Comparison of ENCODE assay signal across 9 cellular contexts in genomic region chr6:114304304-114304887, GRCh38. TPM values are rescaled to one million over a fixed set of nuclear protein-coding genes. Genes with fewer than 3 reads are reported as not detected.
DNase-seq lines count a peak whose midpoint lies in the region; ATAC-seq, FAIRE-seq and TF ChIP-seq lines count a peak whose summit lies in the region.
"Had no signal": no experiment of that assay in that cellular context is flagged by ENCODE, and none has a peak within 500 bp of the region (broad histone marks: within the 10 kb centered on the region; RNA-seq: fewer than 3 reads in every experiment).

No MANE protein-coding gene starts in this region.

- H3K4me2 ChIP-seq in neural progenitor cell = no peak overlapping the region
- H3K4me2 ChIP-seq: BLaER1 had no signal

- no peak overlapping the region for H3K4me3 ChIP-seq in bronchial epithelial cell (ENCODE audit: low read depth, low read length)
- no peak overlapping the region for H3K4me3 ChIP-seq in neural progenitor cell
- H3K4me3 ChIP-seq: BLaER1 had no signal

- H3K36me3 ChIP-seq in bronchial epithelial cell (ENCODE audit: control insufficient read depth, insufficient read depth, low read length) = no peaks in the 10 kb centered on the region
- no peaks in the 10 kb centered on the region for H3K36me3 ChIP-seq in neural progenitor cell
- H3K36me3 ChIP-seq: BLaER1 had no signal

- no peaks in the 10 kb centered on the region for H3F3A ChIP-seq in neural progenitor cell (ENCODE audit: low read depth)

- FAIRE-seq in bronchial epithelial cell (lab: Jason Lieb, UNC) = no peak

- no peak overlapping the region for H3K4me3 Mint-ChIP-seq in neural progenitor cell
- no peak overlapping the region for H3K4me3 Mint-ChIP-seq in activated T-helper 1 cell treated with anti-CD3 and anti-CD28 coated beads, Interleukin-12 subunit alpha, Interleukin-12 subunit beta, Interleukin-2, Interleukin-4 antibody, amounts not matched to agents 30 ng/mL and 10 ng/mL and 1 ng/mL, durations not matched to agents 14 hours and 24 hours and 36 hours

- H4K20me1 ChIP-seq in neural progenitor cell (ENCODE audit: low read depth) = no peaks in the 10 kb centered on the region
- H4K20me1 ChIP-seq: BLaER1 had no signal

- H2AFZ ChIP-seq in neural progenitor cell (replicated peaks) = no peak overlapping the region

- H3K9me3 Mint-ChIP-seq in neural progenitor cell = peaks cover 2% of the 10 kb centered on the region
- no peaks in the 10 kb centered on the region for H3K9me3 Mint-ChIP-seq in activated T-helper 1 cell treated with anti-CD3 and anti-CD28 coated beads, Interleukin-12 subunit alpha, Interleukin-12 subunit beta, Interleukin-2, Interleukin-4 antibody, amounts not matched to agents 30 ng/mL and 10 ng/mL and 1 ng/mL, durations not matched to agents 14 hours and 24 hours and 36 hours

- DNase-seq in DMS153 treated with DMSO at 0.1 percent for 48 hours (lab: John Stamatoyannopoulos, UW; ENCODE audit: unreplicated experiment) = peak; percentile 29
- no peak for DNase-seq in DMS153 (lab: John Stamatoyannopoulos, UW)
- peak; percentile 0 for DNase-seq in NCI-H1048 (lab: John Stamatoyannopoulos, UW)
- DNase-seq in bronchial epithelial cell (ENCODE audit: low read depth) = peak; percentile 25
- DNase-seq in neural progenitor cell (ENCODE audit: low spot score) = no peak
- DNase-seq in activated T-helper 1 cell treated with anti-CD3 and anti-CD28 coated beads, Interleukin-12 subunit alpha, Interleukin-12 subunit beta, Interleukin-2, Interleukin-4 antibody, amounts not matched to agents 30 ng/mL and 10 ng/mL and 1 ng/mL, durations not matched to agents 14 hours and 24 hours and 36 hours (ENCODE audit: low spot score) = no peak
- DNase-seq in NCI-H187 (lab: John Stamatoyannopoulos, UW) = no peak

- no peak overlapping the region for H3K27ac ChIP-seq in neural progenitor cell
- H3K27ac ChIP-seq: BLaER1 had no signal

- H3K4me1 ChIP-seq in neural progenitor cell = no peaks in the 10 kb centered on the region
- H3K4me1 ChIP-seq: BLaER1 had no signal

- H3K9ac ChIP-seq in neural progenitor cell = no peak overlapping the region
- H3K9ac ChIP-seq: BLaER1 had no signal

- H3K27me3 Mint-ChIP-seq in neural progenitor cell (ENCODE audit: insufficient read depth, low read depth) = no peaks in the 10 kb centered on the region
- H3K27me3 Mint-ChIP-seq in activated T-helper 1 cell treated with anti-CD3 and anti-CD28 coated beads, Interleukin-12 subunit alpha, Interleukin-12 subunit beta, Interleukin-2, Interleukin-4 antibody, amounts not matched to agents 30 ng/mL and 10 ng/mL and 1 ng/mL, durations not matched to agents 14 hours and 24 hours and 36 hours (ENCODE audit: insufficient read depth) = no peaks in the 10 kb centered on the region

- TF ChIP-seq CTCF in bronchial epithelial cell (IDR thresholded peaks at IDR 0.05; ENCODE audit: insufficient read depth, low read length, severe bottlenecking) (peak; percentile 36), neural progenitor cell (IDR thresholded peaks at IDR 0.05) (peak; percentile 67)

- H3K27me3 ChIP-seq in bronchial epithelial cell (ENCODE audit: control insufficient read depth, insufficient read depth, low read length) (no peaks in the 10 kb centered on the region), neural progenitor cell (no peaks in the 10 kb centered on the region)
- H3K27me3 ChIP-seq: BLaER1 had no signal

- H3K79me2 ChIP-seq in neural progenitor cell (ENCODE audit: low read depth) = no peaks in the 10 kb centered on the region

- no peaks in the 10 kb centered on the region for H3K9me3 ChIP-seq in neural progenitor cell (ENCODE audit: low read depth)

- intact Hi-C loops in activated T-helper 1 cell treated with anti-CD3 and anti-CD28 coated beads, Interleukin-12 subunit alpha, Interleukin-12 subunit beta, Interleukin-2, Interleukin-4 antibody, amounts not matched to agents 30 ng/mL and 10 ng/mL and 1 ng/mL, durations not matched to agents 14 hours and 24 hours and 36 hours (cut with micrococcal nuclease) = loop anchor here (1.0 kb wide), 1 partner anchor 208 kb away; no protein-coding TSS in a partner anchor

- no peak for ATAC-seq in HG02884 (IDR thresholded peaks at IDR 0.05; ENCODE audit: unreplicated experiment)

- no peaks in the 10 kb centered on the region for H3K36me3 Mint-ChIP-seq in neural progenitor cell
- no peaks in the 10 kb centered on the region for H3K36me3 Mint-ChIP-seq in activated T-helper 1 cell treated with anti-CD3 and anti-CD28 coated beads, Interleukin-12 subunit alpha, Interleukin-12 subunit beta, Interleukin-2, Interleukin-4 antibody, amounts not matched to agents 30 ng/mL and 10 ng/mL and 1 ng/mL, durations not matched to agents 14 hours and 24 hours and 36 hours (ENCODE audit: low read depth)

- H3K27ac Mint-ChIP-seq in neural progenitor cell = no peak overlapping the region
- no peak overlapping the region for H3K27ac Mint-ChIP-seq in activated T-helper 1 cell treated with anti-CD3 and anti-CD28 coated beads, Interleukin-12 subunit alpha, Interleukin-12 subunit beta, Interleukin-2, Interleukin-4 antibody, amounts not matched to agents 30 ng/mL and 10 ng/mL and 1 ng/mL, durations not matched to agents 14 hours and 24 hours and 36 hours

- H3K4me1 Mint-ChIP-seq in neural progenitor cell = no peaks in the 10 kb centered on the region
- H3K4me1 Mint-ChIP-seq in activated T-helper 1 cell treated with anti-CD3 and anti-CD28 coated beads, Interleukin-12 subunit alpha, Interleukin-12 subunit beta, Interleukin-2, Interleukin-4 antibody, amounts not matched to agents 30 ng/mL and 10 ng/mL and 1 ng/mL, durations not matched to agents 14 hours and 24 hours and 36 hours (ENCODE audit: low read depth) = no peaks in the 10 kb centered on the region

RNA-seq across cellular contexts. Expression of gene HS3ST5, which starts 38.4 kb away (rescaled TPM):
- not detected in 2 replicates for total RNA-seq in bronchial epithelial cell
- 0.34 and 0.37 TPM in 2 replicates for total RNA-seq in neural progenitor cell (ENCODE audit: low replicate concordance)
- not detected in 2 replicates for total RNA-seq in activated T-helper 1 cell treated with anti-CD3 and anti-CD28 coated beads, Interleukin-12 subunit alpha, Interleukin-12 subunit beta, Interleukin-2, Interleukin-4 antibody, amounts not matched to agents 30 ng/mL and 10 ng/mL and 1 ng/mL, durations not matched to agents 14 hours and 24 hours and 36 hours

Comparison
In these comparisons a context has a peak if more than half of its experiments do, and no peak if none do; other contexts are left out.
1. DNase-seq: peak in DMS153 treated with DMSO at 0.1 percent for 48 hours (single experiment), NCI-H1048 (single experiment) and bronchial epithelial cell (single experiment); none in DMS153 (single experiment), neural progenitor cell (single experiment), activated T-helper 1 cell treated with anti-CD3 and anti-CD28 coated beads, Interleukin-12 subunit alpha, Interleukin-12 subunit beta, Interleukin-2, Interleukin-4 antibody, amounts not matched to agents 30 ng/mL and 10 ng/mL and 1 ng/mL, durations not matched to agents 14 hours and 24 hours and 36 hours (single experiment) and NCI-H187 (0 of 2).